ENCODE assay signal across 22 cellular contexts in genomic region chr7:128699196-128699712, GRCh38. TPM values are rescaled to one million over a fixed set of nuclear protein-coding genes. Genes with fewer than 3 reads are reported as not detected.
DNase-seq lines count a peak whose midpoint lies in the region; ATAC-seq, FAIRE-seq and TF ChIP-seq lines count a peak whose summit lies in the region.
"Had no signal": no experiment of that assay in that cellular context is flagged by ENCODE, and none has a peak within 500 bp of the region (broad histone marks: within the 10 kb centered on the region; RNA-seq: fewer than 3 reads in every experiment).

No MANE protein-coding gene starts in this region.

- no peak overlapping the region for H3K4me2 ChIP-seq in K562 (ENCODE audit: insufficient read depth, low read length)

- H3K9ac ChIP-seq in HUES48 (ENCODE audit: low read depth, low read length), result no peak overlapping the region
- H3K9ac ChIP-seq in K562 (ENCODE audit: insufficient read depth in 1 of 2, low read depth in 2 of 2, low read length in 2 of 2), result no peak overlapping the region
- no peak overlapping the region for H3K9ac ChIP-seq in iPS-18a (ENCODE audit: low read length)
- H3K9ac ChIP-seq in kidney (ENCODE audit: low read length in 2 of 2), result no peak overlapping the region

- H2AFZ ChIP-seq in K562 (ENCODE audit: low read depth, low read length), result no peak overlapping the region

- POLR2A ChIA-PET in K562 (lab: Yijun Ruan, JAX), result interaction anchor here (1.0 to 1.7 kb wide), 4 partner anchors 14 to 74 kb away, joined by 3 to 7 read pairs (median 4); partner anchors contain the start of gene CALU

- H3K36me3 Mint-ChIP-seq in activated T-helper 1 cell treated with anti-CD3 and anti-CD28 coated beads, Interleukin-12 subunit alpha, Interleukin-12 subunit beta, Interleukin-2, Interleukin-4 antibody, amounts not matched to agents 30 ng/mL and 10 ng/mL and 1 ng/mL, durations not matched to agents 14 hours and 24 hours and 36 hours (ENCODE audit: low read depth), result no peaks in the 10 kb centered on the region
- H3K36me3 Mint-ChIP-seq: CD4-positive, CD25-positive, alpha-beta regulatory T cell; CD8-positive, alpha-beta memory T cell; IgD-negative memory B cell had no signal

- H3K4me1 ChIP-seq in HUES48 (ENCODE audit: control insufficient read depth, insufficient read depth, low read length), result peaks cover 14% of the 10 kb centered on the region
- H3K4me1 ChIP-seq in K562 (replicated peaks in 1 of 2; ENCODE audit: control insufficient read depth in 2 of 2, insufficient read depth in 2 of 2, low read length in 2 of 2), result peaks cover 0 to 11% of the 10 kb centered on the region in 2 experiments; a peak in 4 of 5 replicates
- peaks cover 13% of the 10 kb centered on the region for H3K4me1 ChIP-seq in iPS-18a (ENCODE audit: control insufficient read depth, low read depth, low read length)
- H3K4me1 ChIP-seq in kidney (ENCODE audit: control insufficient read depth in 1 of 2, insufficient read depth in 1 of 2, low read depth in 1 of 2, low read length in 2 of 2), result no peaks in the 10 kb centered on the region
- H3K4me1 ChIP-seq: BE2C had no signal

- H3K36me3 ChIP-seq in HUES48 (ENCODE audit: control insufficient read depth, insufficient read depth, low read length), result no peaks in the 10 kb centered on the region
- no peaks in the 10 kb centered on the region for H3K36me3 ChIP-seq in K562 (ENCODE audit: control insufficient read depth, insufficient read depth, low read length)
- H3K36me3 ChIP-seq in iPS-18a (ENCODE audit: control insufficient read depth, low read depth, low read length), result no peaks in the 10 kb centered on the region
- no peaks in the 10 kb centered on the region for H3K36me3 ChIP-seq in kidney (ENCODE audit: control insufficient read depth in 1 of 2, insufficient read depth in 2 of 2, low read length in 2 of 2)
- H3K36me3 ChIP-seq: BE2C had no signal

- H3K9me3 ChIP-seq in HUES48 (ENCODE audit: control insufficient read depth, insufficient read depth, low read length), result 0 out of 2 replicates have a peak, but pooled peaks cover 5% of the 10 kb centered on the region
- H3K9me3 ChIP-seq in K562 (replicated peaks; ENCODE audit: control insufficient read depth, insufficient read depth, low read depth, low read length), result no peaks in the 10 kb centered on the region
- H3K9me3 ChIP-seq in iPS-18a (ENCODE audit: control insufficient read depth, low read depth, low read length), result no peaks in the 10 kb centered on the region
- H3K9me3 ChIP-seq in kidney (ENCODE audit: control insufficient read depth in 1 of 2, low read length in 2 of 2), result no peaks in the 10 kb centered on the region
- H3K9me3 ChIP-seq: BE2C had no signal

- H3K9me1 ChIP-seq in K562 (ENCODE audit: control insufficient read depth, insufficient read depth, low read length), result no peaks in the 10 kb centered on the region

- TF ChIP-seq EP300 in K562 (IDR thresholded peaks at IDR 0.05; ENCODE audit: low read length), result no peak

- intact Hi-C loops in K562 (cut with micrococcal nuclease) (no loop called here), kidney (cut with DNase I) (no loop called here)
- intact Hi-C loops in activated T-helper 1 cell treated with anti-CD3 and anti-CD28 coated beads, Interleukin-12 subunit alpha, Interleukin-12 subunit beta, Interleukin-2, Interleukin-4 antibody, amounts not matched to agents 30 ng/mL and 10 ng/mL and 1 ng/mL, durations not matched to agents 14 hours and 24 hours and 36 hours (cut with micrococcal nuclease), result loop anchor here (5.0 kb wide), 1 partner anchor 38 kb away; the partner anchor contains the start of gene CALU

- no peaks in the 10 kb centered on the region for H3K9me3 Mint-ChIP-seq in activated T-helper 1 cell treated with anti-CD3 and anti-CD28 coated beads, Interleukin-12 subunit alpha, Interleukin-12 subunit beta, Interleukin-2, Interleukin-4 antibody, amounts not matched to agents 30 ng/mL and 10 ng/mL and 1 ng/mL, durations not matched to agents 14 hours and 24 hours and 36 hours
- H3K9me3 Mint-ChIP-seq: CD8-positive, alpha-beta memory T cell; IgD-negative memory B cell had no signal

- peaks cover 7% of the 10 kb centered on the region for H3K4me1 Mint-ChIP-seq in activated T-helper 1 cell treated with anti-CD3 and anti-CD28 coated beads, Interleukin-12 subunit alpha, Interleukin-12 subunit beta, Interleukin-2, Interleukin-4 antibody, amounts not matched to agents 30 ng/mL and 10 ng/mL and 1 ng/mL, durations not matched to agents 14 hours and 24 hours and 36 hours (ENCODE audit: low read depth)

- TF ChIP-seq RAD21 in K562 (CRISPR knock-in tag; conservative IDR thresholded peaks at IDR 0.05 in 1 of 2, IDR thresholded peaks at IDR 0.05 in 1 of 2), result no peak

- 10% methylated on average over 3 of the region's 3 CpGs for WGBS in K562 (ENCODE audit: insufficient coverage, low coverage, missing lambda C conversion rate)

- H3K27me3 Mint-ChIP-seq in activated T-helper 1 cell treated with anti-CD3 and anti-CD28 coated beads, Interleukin-12 subunit alpha, Interleukin-12 subunit beta, Interleukin-2, Interleukin-4 antibody, amounts not matched to agents 30 ng/mL and 10 ng/mL and 1 ng/mL, durations not matched to agents 14 hours and 24 hours and 36 hours (ENCODE audit: insufficient read depth), result peaks cover 39% of the 10 kb centered on the region

- no peak overlapping the region for H3K27ac Mint-ChIP-seq in activated T-helper 1 cell treated with anti-CD3 and anti-CD28 coated beads, Interleukin-12 subunit alpha, Interleukin-12 subunit beta, Interleukin-2, Interleukin-4 antibody, amounts not matched to agents 30 ng/mL and 10 ng/mL and 1 ng/mL, durations not matched to agents 14 hours and 24 hours and 36 hours
- H3K27ac Mint-ChIP-seq: CD4-positive, CD25-positive, alpha-beta regulatory T cell; CD8-positive, alpha-beta memory T cell; IgD-negative memory B cell had no signal

- DNase-seq in K562 (ENCODE audit: extremely low read depth in 1 of 4, low spot score in 3 of 4), result no peak
- DNase-seq in HTR-8/SVneo (ENCODE audit: insufficient read length, low spot score), result no peak
- no peak for DNase-seq in activated T-helper 1 cell treated with anti-CD3 and anti-CD28 coated beads, Interleukin-12 subunit alpha, Interleukin-12 subunit beta, Interleukin-2, Interleukin-4 antibody, amounts not matched to agents 30 ng/mL and 10 ng/mL and 1 ng/mL, durations not matched to agents 14 hours and 24 hours and 36 hours (ENCODE audit: low spot score)
- no peak for DNase-seq in kidney
- DNase-seq: BE2C; C1 segment of cervical spinal cord; CD4-positive, CD25-positive, alpha-beta regulatory T cell; CD8-positive, alpha-beta memory T cell; COR-L47; DMS153; DMS79; GDM1; HCEC 1CT; KG1 had no signal

- no peaks in the 10 kb centered on the region for H3K79me2 ChIP-seq in K562 (ENCODE audit: control insufficient read depth, insufficient read depth, low read length)

- ATAC-seq in K562 (no peak), GM21528 (IDR thresholded peaks at IDR 0.05; ENCODE audit: low FRiP score, unreplicated experiment) (no peak)
- ATAC-seq: HepG2 had no signal

- H3K27me3 ChIP-seq in HUES48 (ENCODE audit: control insufficient read depth, insufficient read depth, low read length) (peaks cover 13% of the 10 kb centered on the region), K562 (ENCODE audit: control insufficient read depth in 2 of 2, insufficient read depth in 2 of 2, low read length in 2 of 2) (peaks cover 6 to 10% of the 10 kb centered on the region in 2 experiments; a peak in 3 of 5 replicates), iPS-18a (ENCODE audit: control insufficient read depth, insufficient read depth, low read length) (peaks cover 22% of the 10 kb centered on the region)
- H3K27me3 ChIP-seq: BE2C had no signal

- peak overlapping the region; percentile 34 for H3K27ac ChIP-seq in HUES48 (ENCODE audit: low read depth, low read length)
- no peak overlapping the region for H3K27ac ChIP-seq in K562 (ENCODE audit: extremely low read depth, low read depth, low read length)
- no peak overlapping the region for H3K27ac ChIP-seq in iPS-18a (ENCODE audit: low read length)
- no peak overlapping the region for H3K27ac ChIP-seq in kidney (ENCODE audit: low read depth in 2 of 2, low read length in 2 of 2)

- no peaks in the 10 kb centered on the region for H4K20me1 ChIP-seq in K562 (replicated peaks; ENCODE audit: control insufficient read depth, insufficient read depth, low read length)

- TF ChIP-seq POLR2A in K562 (conservative IDR thresholded peaks at IDR 0.05), result no peak

- CTCF ChIA-PET in K562 (lab: Yijun Ruan, JAX; ENCODE audit: low intra/inter-chr PET ratio), result no interaction called here

- no TSS peak for BruUV-seq in K562 (replicated peaks; lab: Mats Ljungman, UMichigan)

- H3K4me3 ChIP-seq in HUES48 (ENCODE audit: low read depth, low read length) (0 out of 2 replicates have a peak overlapping the region, but pooled peaks have one; percentile 17), K562 (no peak overlapping the region), iPS-18a (ENCODE audit: low read length) (peak overlapping the region; percentile 8), kidney (ENCODE audit: low read length in 2 of 2) (no peak overlapping the region)

- FAIRE-seq in K562 (lab: Jason Lieb, UNC) (no peak), HTR-8/SVneo (lab: Jason Lieb, UNC) (no peak), kidney (lab: Jason Lieb, UNC) (no peak)
- FAIRE-seq: GM12892, GM18507, HepG2 had no signal

- no peak overlapping the region for H3K4me3 Mint-ChIP-seq in activated T-helper 1 cell treated with anti-CD3 and anti-CD28 coated beads, Interleukin-12 subunit alpha, Interleukin-12 subunit beta, Interleukin-2, Interleukin-4 antibody, amounts not matched to agents 30 ng/mL and 10 ng/mL and 1 ng/mL, durations not matched to agents 14 hours and 24 hours and 36 hours
- H3K4me3 Mint-ChIP-seq: CD4-positive, CD25-positive, alpha-beta regulatory T cell; CD8-positive, alpha-beta memory T cell; IgD-negative memory B cell had no signal

- in situ Hi-C loops in K562 (cut with MboI), result no loop called here

- TF ChIP-seq CTCF in K562 (IDR thresholded peaks at IDR 0.05 in 2 of 3, conservative IDR thresholded peaks at IDR 0.05 in 1 of 3; ENCODE audit: insufficient read depth in 2 of 3, low read depth in 1 of 3, low read length in 3 of 3) (no peak), kidney (IDR thresholded peaks at IDR 0.05; ENCODE audit: borderline replicate concordance, extremely low read depth, insufficient read depth) (no peak)

RNA-seq across cellular contexts. Expression of gene GARIN1A, which starts 27.2 kb away (rescaled TPM):
- 0.12 and 0.33 TPM in 2 replicates for total RNA-seq in K562 (2011; cell fraction: chromatin; rRNA removed; ENCODE audit: low replicate concordance)
- total RNA-seq in K562 (2011; cell fraction: nucleolus; rRNA removed), result under 0.01 and 0.13 TPM in 2 replicates
- total RNA-seq in K562 (2011; cell fraction: nucleoplasm; rRNA removed), result 0.15 TPM in 2 replicates
- total RNA-seq in K562 (2014; rRNA removed) (not detected in 2 replicates), K562 (2014; rRNA removed; fragmentation: Illumina TruSeq; extraction: Trizol) (0.04 and 0.16 TPM in 2 replicates), K562 (2015; rRNA removed; fragmentation: Illumina TruSeq; extraction: Trizol) (0.04 and 0.07 TPM in 2 replicates), K562 (2021) (0.25 TPM in 1 of 2 replicates, not detected in the other), kidney (2.5 TPM)
- polyA plus RNA-seq in K562 (2011; rRNA removed) (0.04 TPM in 1 of 2 replicates, not detected in the other), K562 (2014; fragmentation: Illumina TruSeq; extraction: Trizol) (not detected in 2 replicates), K562 (2014; fragmentation: Nextera tagmentation; extraction: Ambion mirVana) (under 1 TPM; 0.01 TPM), K562 (2014; rRNA removed) (0.41 TPM in 1 of 2 replicates, not detected in the other), kidney (ENCODE audit: insufficient read depth, low read depth, low replicate concordance) (1.3 TPM)
- polyA plus RNA-seq in K562 (2011; cell fraction: cytosol; rRNA removed), result under 0.01 TPM in 1 of 2 replicates, not detected in the other
- polyA plus RNA-seq in K562 (2011; cell fraction: nucleus; rRNA removed), result 0.06 TPM in 2 replicates
- 0.04 and 0.39 TPM in 2 replicates for polyA plus RNA-seq in K562 (2012)
- polyA minus RNA-seq in K562 (2011; rRNA and poly(A)+ RNA removed), result not detected in 2 replicates
- polyA minus RNA-seq in K562 (2011; cell fraction: cytosol; rRNA and poly(A)+ RNA removed), result not detected in 2 replicates
- polyA minus RNA-seq in K562 (2011; cell fraction: nucleus; rRNA and poly(A)+ RNA removed), result not detected in 2 replicates
- total RNA-seq in activated T-helper 1 cell treated with anti-CD3 and anti-CD28 coated beads, Interleukin-12 subunit alpha, Interleukin-12 subunit beta, Interleukin-2, Interleukin-4 antibody, amounts not matched to agents 30 ng/mL and 10 ng/mL and 1 ng/mL, durations not matched to agents 14 hours and 24 hours and 36 hours, result 0.73 and 1.0 TPM in 2 replicates
- total RNA-seq: A172, HepG2 had no signal

RNA-seq across cellular contexts. Expression of gene CALU, which starts 39.9 kb away (rescaled TPM):
- total RNA-seq in K562 (2011; cell fraction: chromatin; rRNA removed; ENCODE audit: low replicate concordance), result 110 and 296 TPM in 2 replicates
- total RNA-seq in K562 (2011; cell fraction: nucleolus; rRNA removed), result 143 and 167 TPM in 2 replicates
- total RNA-seq in K562 (2011; cell fraction: nucleoplasm; rRNA removed), result 289 and 411 TPM in 2 replicates
- total RNA-seq in K562 (2014; rRNA removed) (171 and 210 TPM in 2 replicates), K562 (2014; rRNA removed; fragmentation: Illumina TruSeq; extraction: Trizol) (261 and 289 TPM in 2 replicates), K562 (2015; rRNA removed; fragmentation: Illumina TruSeq; extraction: Trizol) (252 and 263 TPM in 2 replicates), K562 (2021) (166 and 170 TPM in 2 replicates), kidney (75.1 TPM)
- polyA plus RNA-seq in K562 (2011; rRNA removed) (167 and 193 TPM in 2 replicates), K562 (2014; fragmentation: Illumina TruSeq; extraction: Trizol) (211 and 265 TPM in 2 replicates), K562 (2014; fragmentation: Nextera tagmentation; extraction: Ambion mirVana) (100 to 1,000 TPM; 215 to 286 TPM), K562 (2014; rRNA removed) (173 and 177 TPM in 2 replicates), kidney (ENCODE audit: insufficient read depth, low read depth, low replicate concordance) (32.9 TPM)
- polyA plus RNA-seq in K562 (2011; cell fraction: cytosol; rRNA removed), result 48.3 and 113 TPM in 2 replicates
- 43.6 and 64.9 TPM in 2 replicates for polyA plus RNA-seq in K562 (2011; cell fraction: nucleus; rRNA removed)
- 185 and 229 TPM in 2 replicates for polyA plus RNA-seq in K562 (2012)
- 359 and 418 TPM in 2 replicates for polyA minus RNA-seq in K562 (2011; rRNA and poly(A)+ RNA removed)
- 111 and 121 TPM in 2 replicates for polyA minus RNA-seq in K562 (2011; cell fraction: cytosol; rRNA and poly(A)+ RNA removed)
- polyA minus RNA-seq in K562 (2011; cell fraction: nucleus; rRNA and poly(A)+ RNA removed), result 25.2 and 55.2 TPM in 2 replicates
- 52.8 and 59.2 TPM in 2 replicates for total RNA-seq in activated T-helper 1 cell treated with anti-CD3 and anti-CD28 coated beads, Interleukin-12 subunit alpha, Interleukin-12 subunit beta, Interleukin-2, Interleukin-4 antibody, amounts not matched to agents 30 ng/mL and 10 ng/mL and 1 ng/mL, durations not matched to agents 14 hours and 24 hours and 36 hours

Comparison
In these comparisons a context has a peak if more than half of its experiments do, and no peak if none do; other contexts are left out.
1. H3K4me3 ChIP-seq: peak in HUES48 (single experiment) and iPS-18a (single experiment); none in K562 (single experiment) and kidney (0 of 2).